ENCODE assay signal across 1 cellular context in genomic region chr21:41545500-41546359, GRCh38.
TF ChIP-seq lines count a peak whose summit lies in the region.

No MANE protein-coding gene starts in this region.

TF ChIP-seq in H1, 55 proteins besides CTCF, POLR2A, EP300 and RAD21 (continued from another document):
- no peak for TF ChIP-seq CHD7 (IDR thresholded peaks at IDR 0.05; ENCODE audit: insufficient replicate concordance, low read length)
- TF ChIP-seq GTF2F1 (IDR thresholded peaks at IDR 0.05; ENCODE audit: borderline replicate concordance, low read depth, low read length) = no peak
- TF ChIP-seq EZH2 (IDR thresholded peaks at IDR 0.05; ENCODE audit: low read depth, low read length, severe bottlenecking) = no peak
- no peak for TF ChIP-seq SIRT6 (IDR thresholded peaks at IDR 0.05; ENCODE audit: low read length)
- TF ChIP-seq RNF2 (IDR thresholded peaks at IDR 0.05; ENCODE audit: borderline replicate concordance, low read depth, low read length, missing control alignments, poor library complexity, severe bottlenecking) = no peak
- no peak for TF ChIP-seq TEAD4 (IDR thresholded peaks at IDR 0.05; ENCODE audit: low read depth, low read length)
- no peak for TF ChIP-seq POLR2AphosphoS5 (IDR thresholded peaks at IDR 0.05; ENCODE audit: low read depth, low read length)
- TF ChIP-seq SP2 (IDR thresholded peaks at IDR 0.05; ENCODE audit: low read length) = no peak
- no peak for TF ChIP-seq SRF (IDR thresholded peaks at IDR 0.05; ENCODE audit: low read depth, low read length)
- no peak for TF ChIP-seq RFX5 (IDR thresholded peaks at IDR 0.05; ENCODE audit: borderline replicate concordance, low read depth, low read length)
